1 cellular context compared by ENCODE assay signal in genomic region chr10:77636967-77637473, GRCh38.
TF ChIP-seq lines count a peak whose summit lies in the region.

No MANE protein-coding gene starts in this region.

TF ChIP-seq in WTC11, 78 proteins besides CTCF, POLR2A, EP300 and RAD21 (continued from another document):
- peak; percentile 8; the same call in 1 of the 2 replicates for TF ChIP-seq TEAD1 (CRISPR knock-in tag; IDR thresholded peaks at IDR 0.05)
- TF ChIP-seq IRF1 (CRISPR knock-in tag; IDR thresholded peaks at IDR 0.05) = no peak
- TF ChIP-seq GABPB1 (CRISPR knock-in tag; IDR thresholded peaks at IDR 0.05) = no peak
- peak; percentile 33; the same call in 1 of the 2 replicates for TF ChIP-seq ZNF423 (CRISPR knock-in tag; IDR thresholded peaks at IDR 0.05)
- 0 out of 2 replicates have a peak, but pooled peaks have one; percentile 50 for TF ChIP-seq ZNF219 (CRISPR knock-in tag; IDR thresholded peaks at IDR 0.05; ENCODE audit: borderline replicate concordance)
- no peak for TF ChIP-seq ZNF121 (CRISPR knock-in tag; IDR thresholded peaks at IDR 0.05)
- no peak for TF ChIP-seq IRF2 (CRISPR knock-in tag; IDR thresholded peaks at IDR 0.05; ENCODE audit: borderline replicate concordance, low read depth)
